Comparison of ENCODE assay signal across 8 cellular contexts in genomic region chrX:103376118-103376978, GRCh38. TPM values are rescaled to one million over a fixed set of nuclear protein-coding genes. Genes with fewer than 3 reads are reported as not detected.
DNase-seq lines count a peak whose midpoint lies in the region; ATAC-seq lines count a peak whose summit lies in the region.

TSS of gene BEX3 (plus strand) at chrX:103376538. CDS start at chrX:103377522, 984 bp downstream.

- H2BK5ac ChIP-seq in mesendoderm (ENCODE audit: low read length), result peak within 1 kb of the TSS; percentile 50

- peak; percentile 59 for ATAC-seq in GM21723 (IDR thresholded peaks at IDR 0.05; ENCODE audit: unreplicated experiment)
- no peak for ATAC-seq in GM21423 (IDR thresholded peaks at IDR 0.05; ENCODE audit: unreplicated experiment)
- ATAC-seq in GM19463 (IDR thresholded peaks at IDR 0.05; ENCODE audit: unreplicated experiment), result no peak

- H3K36me3 ChIP-seq in mesendoderm (ENCODE audit: control insufficient read depth, insufficient read depth, low read length), result peaks cover 2% of the 10 kb centered on the region

- no peak within 1 kb of the TSS for H2BK15ac ChIP-seq in mesendoderm (replicated peaks; ENCODE audit: low read depth)

- peak within 1 kb of the TSS; percentile 98 for H3K18ac ChIP-seq in mesendoderm (ENCODE audit: low read length)

- H4K8ac ChIP-seq in mesendoderm (ENCODE audit: low read depth, low read length), result no peak within 1 kb of the TSS

- peak within 1 kb of the TSS; percentile 71 for H3K4me3 ChIP-seq in mesendoderm (ENCODE audit: low read length)

- no peak within 1 kb of the TSS for H2AK5ac ChIP-seq in mesendoderm (ENCODE audit: low read length)

- peak within 1 kb of the TSS; percentile 91 for H3K56ac ChIP-seq in mesendoderm (ENCODE audit: low read length)

- peak within 1 kb of the TSS; percentile 51 for H2BK120ac ChIP-seq in mesendoderm (ENCODE audit: low read depth, low read length)

- H3K4me2 ChIP-seq in mesendoderm (ENCODE audit: low read length), result peak within 1 kb of the TSS; percentile 34

- H3K27me3 ChIP-seq in mesendoderm (ENCODE audit: insufficient read depth, low read length, poor library complexity), result no peaks in the 10 kb centered on the region

- peak within 1 kb of the TSS; percentile 26 for H3K27ac ChIP-seq in epithelial cell of prostate
- H3K27ac ChIP-seq in mesendoderm (ENCODE audit: low read depth, low read length), result peak within 1 kb of the TSS; percentile 95

- H3K79me1 ChIP-seq in mesendoderm (ENCODE audit: low read length), result no peaks in the 10 kb centered on the region

- H3K79me2 ChIP-seq in mesendoderm (ENCODE audit: control insufficient read depth, insufficient read depth, low read length), result peaks cover 2% of the 10 kb centered on the region

- peak; percentile 56 to 71 for DNase-seq in NCI-H446 (lab: John Stamatoyannopoulos, UW)
- peak; percentile 30 for DNase-seq in activated CD8-positive, alpha-beta memory T cell treated with anti-CD3 and anti-CD28 coated beads, Interleukin-2, amount 50 U/mL, for 4 hours
- DNase-seq in epithelial cell of prostate (ENCODE audit: low read depth, low spot score), result no peak
- DNase-seq in mesendoderm, result peak; percentile 91
- DNase-seq in stimulated activated naive CD4-positive, alpha-beta T cell treated with Interleukin-2 at 50 U/mL for 16 hours (lab: John Stamatoyannopoulos, UW), result peak; percentile 10

- WGBS in mesendoderm (ENCODE audit: extremely low coverage, insufficient coverage, low lambda C conversion rate), result no CpG with 5 or more reads among the region's 62 CpGs

- H3K4ac ChIP-seq in mesendoderm (ENCODE audit: low read depth, low read length), result peak within 1 kb of the TSS; percentile 99

- H3K23ac ChIP-seq in mesendoderm (ENCODE audit: low read length), result no peak within 1 kb of the TSS

- H4K5ac ChIP-seq in mesendoderm (ENCODE audit: low read length), result no peak within 1 kb of the TSS

- peak within 1 kb of the TSS; percentile 90 for H3K9ac ChIP-seq in mesendoderm (ENCODE audit: low read length)

- H3K4me1 ChIP-seq in mesendoderm (ENCODE audit: control insufficient read depth, low read depth, low read length), result no peaks in the 10 kb centered on the region

RNA-seq across cellular contexts. Expression of gene BEX3, which starts in this region (rescaled TPM):
- polyA plus RNA-seq in mesendoderm (2013, experiment 1 of 2), result 551 TPM
- 526 TPM for polyA plus RNA-seq in mesendoderm (2013, experiment 2 of 2)
